ENCODE assay signal across 10 cellular contexts in the genomic region with DNA sequence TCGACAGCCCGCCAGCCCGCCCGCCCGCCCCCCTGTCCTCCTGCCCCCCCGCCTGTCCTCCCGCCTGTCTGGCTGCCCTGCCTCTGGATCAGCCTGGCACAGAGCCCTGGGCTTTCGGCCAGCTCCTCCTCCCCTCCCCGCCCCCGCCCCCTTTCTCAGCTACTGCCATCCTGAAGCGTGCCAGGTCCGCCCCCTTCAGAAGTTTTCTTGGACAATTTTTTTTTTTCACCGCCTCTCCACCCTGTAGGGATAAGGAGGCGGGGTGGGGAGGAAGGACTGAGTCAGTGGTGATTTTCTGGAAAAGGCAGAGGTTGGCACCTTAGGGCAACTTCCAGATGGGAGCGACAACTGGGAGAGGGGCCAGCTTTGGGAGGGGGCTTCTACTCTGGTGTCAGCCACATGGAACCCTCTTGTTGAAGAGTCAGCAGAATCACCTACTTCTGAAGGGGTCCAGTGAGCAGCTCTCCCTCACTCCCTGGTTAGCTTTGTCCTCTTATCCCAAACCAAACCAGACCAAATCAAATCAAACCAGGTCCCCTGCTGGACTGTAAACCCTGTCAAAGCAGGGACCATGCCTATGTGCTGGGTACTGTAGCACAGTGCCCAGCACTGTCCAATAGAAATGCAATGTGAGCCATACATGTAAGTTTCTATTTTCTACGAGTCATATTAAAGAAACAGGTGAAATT. TPM values are rescaled to one million over a fixed set of nuclear protein-coding genes. Genes with fewer than 3 reads are reported as not detected.
DNase-seq lines count a peak whose midpoint lies in the region; ATAC-seq and TF ChIP-seq lines count a peak whose summit lies in the region.
"Had no signal": no experiment of that assay in that cellular context is flagged by ENCODE, and none has a peak within 500 bp of the region (broad histone marks: within the 10 kb centered on the region; RNA-seq: fewer than 3 reads in every experiment).

No MANE protein-coding gene starts in this region.

- no peak for TF ChIP-seq RAD21 in IMR-90 (IDR thresholded peaks at IDR 0.05; ENCODE audit: low read length)

- 0 out of 2 replicates have a peak overlapping the region, but pooled peaks have one; percentile 43 for H2AK5ac ChIP-seq in IMR-90 (ENCODE audit: low read depth, low read length)

- no peak for TF ChIP-seq CTCF in IMR-90 (conservative IDR thresholded peaks at IDR 0.05; ENCODE audit: low read depth, low read length)
- TF ChIP-seq CTCF in colonic mucosa (IDR thresholded peaks at IDR 0.05): no peak
- TF ChIP-seq CTCF in neural crest cell (conservative IDR thresholded peaks at IDR 0.05): no peak

- H3K9ac ChIP-seq in IMR-90 (ENCODE audit: low read depth, low read length): 0 out of 2 replicates have a peak overlapping the region, but pooled peaks have one; percentile 18
- H3K9ac ChIP-seq in colonic mucosa (ENCODE audit: low read depth in 2 of 2, low read length in 2 of 2): no peak overlapping the region

- H3K4me3 Mint-ChIP-seq in neural crest cell: peak overlapping the region; percentile 51

- H3K4me1 ChIP-seq in IMR-90 (ENCODE audit: control insufficient read depth, insufficient read depth, low read length) (peaks cover 36% of the 10 kb centered on the region), colonic mucosa (peaks cover 5% of the 10 kb centered on the region)

- H3K4ac ChIP-seq in IMR-90 (ENCODE audit: low read depth, low read length): 0 out of 2 replicates have a peak overlapping the region, but pooled peaks have one; percentile 67

- H3K27ac ChIP-seq in IMR-90 (ENCODE audit: insufficient read depth, low read length) (peak overlapping the region; percentile 50), colonic mucosa (no peak overlapping the region)

- 0 out of 2 replicates have a peak overlapping the region, but pooled peaks have one; percentile 65 for H3K14ac ChIP-seq in IMR-90 (replicated peaks; ENCODE audit: low read depth, low read length)

- H3K18ac ChIP-seq in IMR-90 (ENCODE audit: low read depth, low read length): no peak overlapping the region

- H3K27me3 Mint-ChIP-seq in neural crest cell (ENCODE audit: low read depth): no peaks in the 10 kb centered on the region

- peak overlapping the region; percentile 52; the same call in 1 of the 2 replicates for H2BK120ac ChIP-seq in IMR-90 (ENCODE audit: low read depth, low read length)

- peaks cover 68% of the 10 kb centered on the region for H4K20me1 ChIP-seq in IMR-90 (ENCODE audit: insufficient read depth, low read length)

- DNase-seq in COR-L47 (lab: John Stamatoyannopoulos, UW) (peak; percentile 55), IMR-90 (peak; percentile 80), colonic mucosa (peak; percentile 44), neural crest cell (ENCODE audit: low read depth, low spot score) (no peak), NCI-H1048 (lab: John Stamatoyannopoulos, UW) (no peak), middle frontal gyrus (ENCODE audit: extremely low spot score, low spot score) (no peak), iPS-NIHi7 (ENCODE audit: extremely low spot score) (no peak), SHP77 treated with DMSO at 0.1 percent for 48 hours (lab: John Stamatoyannopoulos, UW) (no peak)
- DNase-seq: GF-D8, T1000 had no signal

- H3K4me3 ChIP-seq in IMR-90 (ENCODE audit: insufficient read depth, low read depth, low read length): no peak overlapping the region
- H3K4me3 ChIP-seq in colonic mucosa: no peak overlapping the region

- WGBS in IMR-90 (ENCODE audit: extremely low coverage in 2 of 2, insufficient read length in 1 of 2), 2 experiments: no CpG with 5 or more reads among the region's 16 CpGs

- H3K56ac ChIP-seq in IMR-90 (ENCODE audit: extremely low read depth, insufficient read depth, low read length): no peak overlapping the region

- intact Hi-C loops in IMR-90 (cut with micrococcal nuclease) (no loop called here), colonic mucosa (cut with DNase I) (loop anchor here (10.0 kb wide), 1 partner anchor 58 kb away; no protein-coding TSS in a partner anchor)

- peak overlapping the region; percentile 33; the same call in 1 of the 2 replicates for H4K91ac ChIP-seq in IMR-90 (ENCODE audit: insufficient read depth, low read depth, low read length)

- BruUV-seq in IMR-90 (replicated peaks; lab: Mats Ljungman, UMichigan): no TSS peak

- peak; percentile 67 for ATAC-seq in IMR-90 (ENCODE audit: low read depth)

- peak overlapping the region; percentile 18; the same call in 1 of the 2 replicates for H3K23ac ChIP-seq in IMR-90 (ENCODE audit: low read depth, low read length)

- no peaks in the 10 kb centered on the region for H3K9me3 Mint-ChIP-seq in neural crest cell

- in situ Hi-C loops in IMR-90 (cut with MboI; ENCODE audit: low sequenced_read_pairs): no loop called here

- peak overlapping the region; percentile 8; the same call in 1 of the 3 replicates for H2BK15ac ChIP-seq in IMR-90 (ENCODE audit: low read depth, low read length)

- POLR2A ChIA-PET in IMR-90 (lab: Charles Lee; ENCODE audit: unreplicated experiment): no interaction called here

- H3K36me3 Mint-ChIP-seq in neural crest cell (ENCODE audit: low read depth): peaks cover 6% of the 10 kb centered on the region

- H2AFZ ChIP-seq in IMR-90 (replicated peaks; ENCODE audit: low read length, poor library complexity): no peak overlapping the region

- no peak overlapping the region for H3K4me2 ChIP-seq in IMR-90 (ENCODE audit: low read depth, low read length)

- peaks cover 58% of the 10 kb centered on the region for H3K4me1 Mint-ChIP-seq in neural crest cell

- dilution Hi-C loops in IMR-90 (cut with HindIII; ENCODE audit: low sequenced_read_pairs, unreplicated experiment): no loop called here

- CTCF ChIA-PET in IMR-90 (lab: Yijun Ruan, JAX): interaction anchor here (0.5 to 0.9 kb wide), 2 partner anchors 15 to 966 kb away, joined by 4 read pairs; no protein-coding TSS in a partner anchor

- no peaks in the 10 kb centered on the region for H3K27me3 ChIP-seq in IMR-90 (ENCODE audit: control insufficient read depth, insufficient read depth, low read length)
- H3K27me3 ChIP-seq in colonic mucosa: peaks cover 37% of the 10 kb centered on the region

- H3K9me3 ChIP-seq in IMR-90 (ENCODE audit: control insufficient read depth, insufficient read depth, low read length) (no peaks in the 10 kb centered on the region), colonic mucosa (no peaks in the 10 kb centered on the region)

- TF ChIP-seq POLR2A in IMR-90 (IDR thresholded peaks at IDR 0.05; ENCODE audit: low read depth, low read length): no peak

- H3K79me1 ChIP-seq in IMR-90 (ENCODE audit: low read depth in 1 of 2, low read length in 2 of 2): peaks cover 27 to 82% of the 10 kb centered on the region in 2 experiments; a peak in 3 of 4 replicates

- H3K36me3 ChIP-seq in IMR-90 (ENCODE audit: control insufficient read depth, insufficient read depth, low read length) (peaks cover 5% of the 10 kb centered on the region; the same call in 1 of the 2 replicates), colonic mucosa (no peaks in the 10 kb centered on the region)

- peak overlapping the region; percentile 17 for H2AK9ac ChIP-seq in IMR-90 (replicated peaks; ENCODE audit: low read depth, low read length, poor library complexity)

- H3K9me1 ChIP-seq in IMR-90 (ENCODE audit: insufficient read depth, low read length): peaks cover 40% of the 10 kb centered on the region

- no peak overlapping the region for H4K5ac ChIP-seq in IMR-90 (ENCODE audit: low read depth, low read length)

- H4K8ac ChIP-seq in IMR-90 (ENCODE audit: low read depth in 2 of 2, low read length in 2 of 2): peak overlapping the region in 1 of 2 experiments; percentile 1; a peak in 1 of 4 replicates

- no peak overlapping the region for H2BK20ac ChIP-seq in IMR-90 (ENCODE audit: low read depth, low read length)

- H2BK5ac ChIP-seq in IMR-90 (ENCODE audit: low read depth, low read length, poor library complexity, severe bottlenecking): peak overlapping the region; percentile 59

- no peak overlapping the region for H3K27ac Mint-ChIP-seq in neural crest cell (ENCODE audit: unreplicated experiment)

TF ChIP-seq in IMR-90, 13 proteins besides CTCF, POLR2A, EP300 and RAD21 (continues in another document):
- TF ChIP-seq MAFK (IDR thresholded peaks at IDR 0.05; ENCODE audit: low read depth, low read length) (no peak), RFX5 (IDR thresholded peaks at IDR 0.05; ENCODE audit: low read depth, low read length) (no peak), CEBPB (IDR thresholded peaks at IDR 0.05; ENCODE audit: low read depth, low read length) (no peak), RCOR1 (IDR thresholded peaks at IDR 0.05; ENCODE audit: insufficient replicate concordance, low read length) (no peak), BHLHE40 (IDR thresholded peaks at IDR 0.05; ENCODE audit: low read depth, low read length) (peak; percentile 79), CHD1 (IDR thresholded peaks at IDR 0.05; ENCODE audit: low read depth, low read length) (no peak), MAZ (IDR thresholded peaks at IDR 0.05; ENCODE audit: borderline replicate concordance, low read depth, low read length) (peak; percentile 56; the same call in 1 of the 2 replicates), NFE2L2 (IDR thresholded peaks at IDR 0.05; ENCODE audit: low read depth, low read length) (no peak)
- TF ChIP-seq, protein P1, sequence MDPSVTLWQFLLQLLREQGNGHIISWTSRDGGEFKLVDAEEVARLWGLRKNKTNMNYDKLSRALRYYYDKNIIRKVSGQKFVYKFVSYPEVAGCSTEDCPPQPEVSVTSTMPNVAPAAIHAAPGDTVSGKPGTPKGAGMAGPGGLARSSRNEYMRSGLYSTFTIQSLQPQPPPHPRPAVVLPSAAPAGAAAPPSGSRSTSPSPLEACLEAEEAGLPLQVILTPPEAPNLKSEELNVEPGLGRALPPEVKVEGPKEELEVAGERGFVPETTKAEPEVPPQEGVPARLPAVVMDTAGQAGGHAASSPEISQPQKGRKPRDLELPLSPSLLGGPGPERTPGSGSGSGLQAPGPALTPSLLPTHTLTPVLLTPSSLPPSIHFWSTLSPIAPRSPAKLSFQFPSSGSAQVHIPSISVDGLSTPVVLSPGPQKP (IDR thresholded peaks at IDR 0.05; ENCODE audit: borderline replicate concordance, low read depth, low read length): no peak

RNA-seq across cellular contexts. Expression of a gene that starts 19.7 kb away (rescaled TPM):
- total RNA-seq in IMR-90 (2012; rRNA removed): 10.2 and 11.9 TPM in 2 replicates
- polyA plus RNA-seq in IMR-90 (2012; rRNA removed): 12.2 and 13.1 TPM in 2 replicates
- polyA plus RNA-seq in IMR-90 (2012; cell fraction: cytosol; rRNA removed): 9.1 and 9.2 TPM in 2 replicates
- 23.6 and 36.0 TPM in 2 replicates for polyA plus RNA-seq in IMR-90 (2012; cell fraction: nucleus; rRNA removed; ENCODE audit: low replicate concordance)
- under 1 TPM in 1 of 2 donors, not detected in 1; 0.96 TPM for total RNA-seq in colonic mucosa
- total RNA-seq in neural crest cell: 536 and 543 TPM in 2 replicates

RNA-seq across cellular contexts. Expression of a gene that starts 48.5 kb away (rescaled TPM):
- not detected in 2 replicates for total RNA-seq in IMR-90 (2012; rRNA removed)
- 0.44 TPM in 1 of 2 replicates, not detected in the other for polyA plus RNA-seq in IMR-90 (2012; rRNA removed)
- polyA plus RNA-seq in IMR-90 (2012; cell fraction: cytosol; rRNA removed): 0.12 TPM in 1 of 2 replicates, not detected in the other
- polyA plus RNA-seq in IMR-90 (2012; cell fraction: nucleus; rRNA removed; ENCODE audit: low replicate concordance): not detected in 2 replicates
- not detected for total RNA-seq in colonic mucosa
- not detected in 2 replicates for total RNA-seq in neural crest cell

Comparison
In these comparisons a context has a peak if more than half of its experiments do, and no peak if none do; other contexts are left out.
1. DNase-seq: peak in COR-L47 (single experiment), IMR-90 (single experiment) and colonic mucosa (single experiment); none in neural crest cell (single experiment), NCI-H1048 (single experiment), middle frontal gyrus (single experiment), iPS-NIHi7 (single experiment) and SHP77 treated with DMSO at 0.1 percent for 48 hours (single experiment).
2. RNA of a gene that starts 19.7 kb away (total RNA-seq): 536 to 543 TPM in neural crest cell; 10.2 to 11.9 TPM in IMR-90 and 0.96 TPM in colonic mucosa; every median in the first group is over 10 times any median in the second.